10 cellular contexts compared by ENCODE assay signal in genomic region chr3:108342829-108343478, GRCh38. TPM values are rescaled to one million over a fixed set of nuclear protein-coding genes. Genes with fewer than 3 reads are reported as not detected.
DNase-seq lines count a peak whose midpoint lies in the region; ATAC-seq lines count a peak whose summit lies in the region.
"Had no signal": no experiment of that assay in that cellular context is flagged by ENCODE, and none has a peak within 500 bp of the region (broad histone marks: within the 10 kb centered on the region; RNA-seq: fewer than 3 reads in every experiment).

No MANE protein-coding gene starts in this region.

- ATAC-seq in HG03097 (IDR thresholded peaks at IDR 0.05; ENCODE audit: low FRiP score, unreplicated experiment): peak; percentile 42
- ATAC-seq in activated naive CD8-positive, alpha-beta T cell treated with anti-CD3 and anti-CD28 coated beads, Interleukin-2, amount 50 U/mL, for 24 hours: peak; percentile 87

- no peak overlapping the region for H3K4me3 ChIP-seq in CD4-positive, alpha-beta memory T cell (ENCODE audit: low read length in 2 of 2)

- peaks cover 7% of the 10 kb centered on the region for H3K27me3 Mint-ChIP-seq in activated naive CD4-positive, alpha-beta T cell treated with anti-CD3 and anti-CD28 coated beads, Interleukin-2, amount 10 ng/mL, durations not matched to agents 7 days and 5 days
- no peaks in the 10 kb centered on the region for H3K27me3 Mint-ChIP-seq in activated naive CD4-positive, alpha-beta T cell treated with anti-CD3 and anti-CD28 coated beads for 36 hours (ENCODE audit: low read depth)
- peaks cover 8% of the 10 kb centered on the region for H3K27me3 Mint-ChIP-seq in activated naive CD8-positive, alpha-beta T cell treated with anti-CD3 and anti-CD28 coated beads, Interleukin-2, amount 50 U/mL, for 24 hours
- no peaks in the 10 kb centered on the region for H3K27me3 Mint-ChIP-seq in CD4-positive, alpha-beta memory T cell
- H3K27me3 Mint-ChIP-seq: B cell had no signal

- no peak for DNase-seq in activated naive CD4-positive, alpha-beta T cell treated with anti-CD3 and anti-CD28 coated beads, Interleukin-2, amount 10 ng/mL, durations not matched to agents 7 days and 5 days
- no peak for DNase-seq in activated naive CD4-positive, alpha-beta T cell treated with anti-CD3 and anti-CD28 coated beads for 36 hours
- DNase-seq in activated naive CD8-positive, alpha-beta T cell treated with anti-CD3 and anti-CD28 coated beads, Interleukin-2, amount 50 U/mL, for 24 hours: no peak
- DNase-seq in superior temporal gyrus (ENCODE audit: extremely low spot score): peak; percentile 20
- DNase-seq in NCI-H82 (lab: John Stamatoyannopoulos, UW): no peak
- DNase-seq in CD4-positive, alpha-beta memory T cell: no peak
- no peak for DNase-seq in posterior vena cava (ENCODE audit: low spot score)
- DNase-seq: NCI-H1930 had no signal

- no peaks in the 10 kb centered on the region for H3K27me3 ChIP-seq in CD4-positive, alpha-beta memory T cell (ENCODE audit: insufficient read depth, low read length)

- peaks cover 18% of the 10 kb centered on the region for H3K4me1 Mint-ChIP-seq in activated naive CD4-positive, alpha-beta T cell treated with anti-CD3 and anti-CD28 coated beads, Interleukin-2, amount 10 ng/mL, durations not matched to agents 7 days and 5 days
- H3K4me1 Mint-ChIP-seq in activated naive CD4-positive, alpha-beta T cell treated with anti-CD3 and anti-CD28 coated beads for 36 hours (ENCODE audit: low read depth): peaks cover 13% of the 10 kb centered on the region
- peaks cover 26% of the 10 kb centered on the region for H3K4me1 Mint-ChIP-seq in activated naive CD8-positive, alpha-beta T cell treated with anti-CD3 and anti-CD28 coated beads, Interleukin-2, amount 50 U/mL, for 24 hours
- peaks cover 0 to 5% (median 2%) of the 10 kb centered on the region in 4 donors for H3K4me1 Mint-ChIP-seq in CD4-positive, alpha-beta memory T cell

- H3K36me3 ChIP-seq in CD4-positive, alpha-beta memory T cell (ENCODE audit: insufficient read depth, low read length): no peaks in the 10 kb centered on the region

- no peaks in the 10 kb centered on the region for H3K9me3 ChIP-seq in CD4-positive, alpha-beta memory T cell (ENCODE audit: control insufficient read depth in 1 of 2, low read length in 2 of 2)

- no peak overlapping the region for H3K4me3 Mint-ChIP-seq in activated naive CD4-positive, alpha-beta T cell treated with anti-CD3 and anti-CD28 coated beads, Interleukin-2, amount 10 ng/mL, durations not matched to agents 7 days and 5 days
- no peak overlapping the region for H3K4me3 Mint-ChIP-seq in activated naive CD4-positive, alpha-beta T cell treated with anti-CD3 and anti-CD28 coated beads for 36 hours
- H3K4me3 Mint-ChIP-seq in activated naive CD8-positive, alpha-beta T cell treated with anti-CD3 and anti-CD28 coated beads, Interleukin-2, amount 50 U/mL, for 24 hours: peak overlapping the region; percentile 22
- no peak overlapping the region for H3K4me3 Mint-ChIP-seq in CD4-positive, alpha-beta memory T cell
- H3K4me3 Mint-ChIP-seq: B cell had no signal

- POLR2A ChIA-PET in CD4-positive, alpha-beta memory T cell (lab: Charles Lee; ENCODE audit: partially characterized antibody): no interaction called here

- H3K27ac Mint-ChIP-seq in activated naive CD4-positive, alpha-beta T cell treated with anti-CD3 and anti-CD28 coated beads, Interleukin-2, amount 10 ng/mL, durations not matched to agents 7 days and 5 days: peak overlapping the region; percentile 28
- no peak overlapping the region for H3K27ac Mint-ChIP-seq in activated naive CD4-positive, alpha-beta T cell treated with anti-CD3 and anti-CD28 coated beads for 36 hours
- H3K27ac Mint-ChIP-seq in activated naive CD8-positive, alpha-beta T cell treated with anti-CD3 and anti-CD28 coated beads, Interleukin-2, amount 50 U/mL, for 24 hours: peak overlapping the region; percentile 8
- H3K27ac Mint-ChIP-seq in CD4-positive, alpha-beta memory T cell: peak overlapping the region in 1 of 7 donors; percentile 12
- H3K27ac Mint-ChIP-seq: B cell had no signal

- CTCF ChIA-PET in activated naive CD4-positive, alpha-beta T cell treated with anti-CD3 and anti-CD28 coated beads, Interleukin-2, amount 10 ng/mL, durations not matched to agents 7 days and 5 days (lab: Charles Lee): interaction anchor here (1.0 to 2.2 kb wide), 4 partner anchors 13 to 135 kb away, joined by 3 to 6 read pairs (median 3); no protein-coding TSS in a partner anchor
- CTCF ChIA-PET in activated naive CD4-positive, alpha-beta T cell treated with anti-CD3 and anti-CD28 coated beads for 36 hours (lab: Charles Lee): interaction anchor here (0.6 to 1.8 kb wide), 5 partner anchors 39 to 285 kb away, joined by 3 to 7 read pairs (median 3); no protein-coding TSS in a partner anchor
- CTCF ChIA-PET in CD4-positive, alpha-beta memory T cell (lab: Charles Lee; ENCODE audit: partially characterized antibody): no interaction called here

- H3K27ac ChIP-seq in CD4-positive, alpha-beta memory T cell (ENCODE audit: low read depth, low read length): no peak overlapping the region

- intact Hi-C loops in activated naive CD4-positive, alpha-beta T cell treated with anti-CD3 and anti-CD28 coated beads for 36 hours (cut with micrococcal nuclease): loop anchor here (2.0 to 5.0 kb wide), 3 partner anchors 46 to 134 kb away; no protein-coding TSS in a partner anchor
- intact Hi-C loops in CD4-positive, alpha-beta memory T cell (cut with micrococcal nuclease): no loop called here
- intact Hi-C loops in posterior vena cava (cut with DNase I): loop anchor here in 1 of 2 donors (1.0 kb wide), 1 partner anchor 38 kb away; no protein-coding TSS in a partner anchor

- H3K4me1 ChIP-seq in CD4-positive, alpha-beta memory T cell (ENCODE audit: insufficient read depth, low read length): no peaks in the 10 kb centered on the region

- H3K9me3 Mint-ChIP-seq in activated naive CD4-positive, alpha-beta T cell treated with anti-CD3 and anti-CD28 coated beads, Interleukin-2, amount 10 ng/mL, durations not matched to agents 7 days and 5 days: peaks cover 4% of the 10 kb centered on the region
- H3K9me3 Mint-ChIP-seq in activated naive CD4-positive, alpha-beta T cell treated with anti-CD3 and anti-CD28 coated beads for 36 hours: no peaks in the 10 kb centered on the region
- H3K9me3 Mint-ChIP-seq in activated naive CD8-positive, alpha-beta T cell treated with anti-CD3 and anti-CD28 coated beads, Interleukin-2, amount 50 U/mL, for 24 hours: no peaks in the 10 kb centered on the region
- H3K9me3 Mint-ChIP-seq in CD4-positive, alpha-beta memory T cell: peaks cover 0 to 5% (median 0%) of the 10 kb centered on the region in 8 donors

- H3K36me3 Mint-ChIP-seq in activated naive CD4-positive, alpha-beta T cell treated with anti-CD3 and anti-CD28 coated beads, Interleukin-2, amount 10 ng/mL, durations not matched to agents 7 days and 5 days: peaks cover 23% of the 10 kb centered on the region
- H3K36me3 Mint-ChIP-seq in activated naive CD4-positive, alpha-beta T cell treated with anti-CD3 and anti-CD28 coated beads for 36 hours (ENCODE audit: low read depth): no peaks in the 10 kb centered on the region
- H3K36me3 Mint-ChIP-seq in activated naive CD8-positive, alpha-beta T cell treated with anti-CD3 and anti-CD28 coated beads, Interleukin-2, amount 50 U/mL, for 24 hours (ENCODE audit: low read depth): no peaks in the 10 kb centered on the region
- H3K36me3 Mint-ChIP-seq in CD4-positive, alpha-beta memory T cell: peaks cover 0 to 2% of the 10 kb centered on the region in 2 donors

RNA-seq across cellular contexts. Expression of gene HHLA2, which starts 46.6 kb away (rescaled TPM):
- under 1 TPM; 0.22 to 0.26 TPM for total RNA-seq in activated naive CD4-positive, alpha-beta T cell treated with anti-CD3 and anti-CD28 coated beads for 36 hours
- under 1 TPM; 0.52 to 0.58 TPM for total RNA-seq in CD4-positive, alpha-beta memory T cell
- polyA plus RNA-seq in CD4-positive, alpha-beta memory T cell: not detected
- total RNA-seq in posterior vena cava: not detected
